In genomic region chr2:226847511-226847910, GRCh38 we compare ENCODE assay signal across 24 cellular contexts.
"Had no signal": no experiment of that assay in that cellular context is flagged by ENCODE, and none has a peak within 500 bp of the region (broad histone marks: within the 10 kb centered on the region; RNA-seq: fewer than 3 reads in every experiment).

No MANE protein-coding gene starts in this region.

- H3K4me2 ChIP-seq: hepatocyte had no signal

- H3K4me3 ChIP-seq: colonic mucosa, esophagus squamous epithelium, gastroesophageal sphincter, heart left ventricle, hepatocyte, left lung, lung had no signal

- H2AFZ ChIP-seq: hepatocyte had no signal

- ATAC-seq: effector memory CD8-positive, alpha-beta T cell; esophagus mucosa; foreskin keratinocyte; gastroesophageal sphincter; heart left ventricle; left cardiac atrium; left lung; left ventricle myocardium superior; naive thymus-derived CD8-positive, alpha-beta T cell had no signal

- H3K4me1 ChIP-seq: colonic mucosa, esophagus squamous epithelium, foreskin keratinocyte, left lung had no signal

- H3K36me3 ChIP-seq: colonic mucosa, heart left ventricle, left lung had no signal

- H3K27ac ChIP-seq: colonic mucosa, epithelial cell of prostate, esophagus squamous epithelium, foreskin keratinocyte, gastroesophageal sphincter, heart left ventricle, hepatocyte, left lung had no signal

- H3K27me3 ChIP-seq: colonic mucosa, esophagus squamous epithelium, foreskin keratinocyte, gastroesophageal sphincter, heart left ventricle, hepatocyte, left lung had no signal

- H3K9me3 ChIP-seq: colonic mucosa, esophagus squamous epithelium, gastroesophageal sphincter, heart left ventricle, left lung had no signal

- DNase-seq: colonic mucosa; cortex of kidney; effector CD8-positive, alpha-beta T cell; effector memory CD8-positive, alpha-beta T cell; endodermal cell; erythroblast; esophagus squamous epithelium; foreskin keratinocyte; heart left ventricle; hypothalamus; left cardiac atrium; left lung; left ventricle myocardium superior; mammary epithelial cell; mesendoderm; midbrain; naive thymus-derived CD8-positive, alpha-beta T cell had no signal

- FAIRE-seq: endometrium, keratinocyte had no signal
